Comparison of ENCODE assay signal across 8 cellular contexts in the genomic region with DNA sequence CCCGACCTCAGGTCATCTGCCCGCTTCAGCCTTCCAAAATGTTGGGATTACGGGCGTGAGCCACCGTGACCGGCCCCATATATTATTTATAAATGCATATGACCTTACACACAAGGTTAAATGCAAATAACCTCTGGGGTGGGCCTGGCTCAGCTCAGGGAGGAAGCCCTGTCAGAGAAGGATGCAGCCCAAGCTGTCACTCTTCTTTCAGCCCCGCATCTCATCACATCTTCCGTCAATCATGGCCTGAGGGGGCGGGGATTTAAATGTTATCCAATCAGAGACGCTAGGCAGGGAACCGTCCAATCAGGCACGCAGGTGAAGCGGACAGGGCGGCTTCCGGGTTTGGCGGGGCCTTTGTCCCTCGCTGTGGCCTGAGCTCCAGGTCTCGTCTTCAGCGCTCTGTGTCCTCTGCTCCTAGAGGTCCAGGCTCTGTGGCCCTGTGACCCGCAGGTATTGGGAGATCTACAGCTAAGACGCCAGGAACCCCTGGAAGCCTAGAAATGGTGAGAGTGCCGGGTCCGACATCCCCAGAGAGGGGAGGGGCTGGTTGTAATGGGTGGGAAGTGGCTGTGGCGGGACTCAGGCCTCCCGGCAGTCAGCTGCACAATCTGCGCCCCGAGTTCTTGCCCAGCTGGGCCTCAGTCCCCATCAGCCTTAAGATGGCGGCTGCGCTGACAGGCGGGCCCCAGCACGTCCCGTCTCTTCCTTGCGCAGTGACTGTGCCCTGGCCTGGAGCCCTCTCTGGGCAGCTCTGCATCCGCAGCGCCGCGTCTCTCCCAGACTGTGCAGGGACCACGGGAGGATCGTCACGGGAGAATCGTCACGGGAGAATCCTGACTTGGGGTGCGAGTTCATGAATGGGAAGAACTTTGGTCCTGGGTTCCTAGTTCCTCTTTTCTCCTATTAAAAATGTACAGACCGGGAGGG. TPM values are rescaled to one million over a fixed set of nuclear protein-coding genes. Genes with fewer than 3 reads are reported as not detected.
DNase-seq lines count a peak whose midpoint lies in the region; ATAC-seq lines count a peak whose summit lies in the region.

Gene ZNF430, plus strand, starts transcription at position 360 of the 930 bp plus-strand sequence. Its CDS starts 144 bp downstream, at position 504.

- peak within 1 kb of the TSS; percentile 95 for H3K27ac ChIP-seq in CD4-positive, alpha-beta memory T cell (ENCODE audit: low read depth, low read length)

- H3K4me3 ChIP-seq in CD4-positive, alpha-beta memory T cell (ENCODE audit: low read length in 2 of 2), result peak within 1 kb of the TSS; percentile 92 to 98

- peak; percentile 93 for ATAC-seq in GM19463 (IDR thresholded peaks at IDR 0.05; ENCODE audit: unreplicated experiment)

- H3K27me3 ChIP-seq in CD4-positive, alpha-beta memory T cell (ENCODE audit: insufficient read depth, low read length), result no peaks in the 10 kb centered on the region

- peaks cover 27 to 36% of the 10 kb centered on the region in 2 donors for H3K36me3 Mint-ChIP-seq in CD4-positive, alpha-beta memory T cell

- intact Hi-C loops in CD4-positive, alpha-beta memory T cell (cut with micrococcal nuclease), result loop anchor here (1.0 to 5.0 kb wide), 9 partner anchors 21 to 832 kb away; partner anchors contain the start of genes ZNF493, ZNF66, ZNF714 and ZNF85

- CTCF ChIA-PET in CD4-positive, alpha-beta memory T cell (lab: Charles Lee; ENCODE audit: partially characterized antibody), result interaction anchor here (0.9 to 1.4 kb wide), 3 partner anchors 11 to 245 kb away, joined by 3 read pairs; partner anchors contain the start of genes ZNF431 and ZNF66

- no peaks in the 10 kb centered on the region for H3K9me3 ChIP-seq in CD4-positive, alpha-beta memory T cell (ENCODE audit: control insufficient read depth in 1 of 2, low read length in 2 of 2)

- peaks cover 43% of the 10 kb centered on the region for H3K4me1 ChIP-seq in CD4-positive, alpha-beta memory T cell (ENCODE audit: insufficient read depth, low read length)

- H3K9me3 Mint-ChIP-seq in CD4-positive, alpha-beta memory T cell, result peaks cover 0 to 3% (median 0%) of the 10 kb centered on the region in 8 donors

- peak within 1 kb of the TSS; percentile 99 to 100 (median 100) for H3K4me3 Mint-ChIP-seq in CD4-positive, alpha-beta memory T cell

- H3K4me1 Mint-ChIP-seq in CD4-positive, alpha-beta memory T cell, result peaks cover 26 to 53% (median 39%) of the 10 kb centered on the region in 4 donors

- H3K27ac Mint-ChIP-seq in CD4-positive, alpha-beta memory T cell, result peak within 1 kb of the TSS; percentile 100

- DNase-seq in CD4-positive, alpha-beta memory T cell, result peak; percentile 93 to 97 (median 93)
- peak; percentile 84 for DNase-seq in HS-27A (ENCODE audit: low read depth)
- peak; percentile 66 for DNase-seq in NK-92 (lab: John Stamatoyannopoulos, UW; ENCODE audit: unreplicated experiment)
- DNase-seq in activated CD8-positive, alpha-beta memory T cell treated with anti-CD3 and anti-CD28 coated beads for 1 hour (ENCODE audit: extremely low read depth in 1 of 2, low read depth in 1 of 2), result peak; percentile 82 to 84
- peak; percentile 89 for DNase-seq in effector CD8-positive, alpha-beta T cell (lab: John Stamatoyannopoulos, UW)
- peak; percentile 95 to 96 for DNase-seq in lung microvascular endothelial cell (ENCODE audit: low read depth in 2 of 2)
- DNase-seq in stimulated activated CD4-positive, alpha-beta T cell treated with anti-CD3 and anti-CD28 coated beads, TNF-alpha, amount 100 ng/mL, for 48 hours (ENCODE audit: low read depth in 3 of 3), result peak; percentile 91 to 92 (median 92)

- no peaks in the 10 kb centered on the region for H3K36me3 ChIP-seq in CD4-positive, alpha-beta memory T cell (ENCODE audit: insufficient read depth, low read length)

- POLR2A ChIA-PET in CD4-positive, alpha-beta memory T cell (lab: Charles Lee; ENCODE audit: partially characterized antibody), result interaction anchor here (0.7 to 3.1 kb wide), 24 partner anchors 9 to 1152 kb away, joined by 3 to 22 read pairs (median 4); partner anchors contain the start of genes ZNF100, ZNF429, ZNF43 and ZNF431

- no peaks in the 10 kb centered on the region for H3K27me3 Mint-ChIP-seq in CD4-positive, alpha-beta memory T cell

RNA-seq across cellular contexts. Expression of gene ZNF430, which starts in this region (rescaled TPM):
- 10 to 100 TPM; 41.9 to 50.3 TPM for total RNA-seq in CD4-positive, alpha-beta memory T cell
- polyA plus RNA-seq in CD4-positive, alpha-beta memory T cell, result 10 to 100 TPM; 45.0 to 57.5 TPM
- 3.5 and 4.4 TPM in 2 replicates for total RNA-seq in lung microvascular endothelial cell

Comparison
In these comparisons a context has a peak if more than half of its experiments do, and no peak if none do; other contexts are left out.
1. Peak in every context shown above with its lines: DNase-seq, ATAC-seq, H3K4me3 ChIP-seq and H3K27ac ChIP-seq.